ENCODE assay signal across 8 cellular contexts in genomic region chr14:72476657-72477499, GRCh38.
A peak's percentile ranks its signal among the peaks of the same experiment; 100 is the strongest.
DNase-seq lines count a peak whose midpoint lies in the region; ATAC-seq lines count a peak whose summit lies in the region.

No MANE protein-coding gene starts in this region.

- ATAC-seq in GM18517 (IDR thresholded peaks at IDR 0.05; ENCODE audit: unreplicated experiment) (peak; percentile 86), HG02840 (IDR thresholded peaks at IDR 0.05; ENCODE audit: low FRiP score, unreplicated experiment) (peak; percentile 84)

- DNase-seq in NOMO-1 treated with dmso at 0.1 percent for 144 hours (lab: John Stamatoyannopoulos, UW; ENCODE audit: unreplicated experiment) (peak; percentile 53), iPS DF 4.7 (ENCODE audit: extremely low read depth, low spot score) (peak; percentile 22), superior temporal gyrus (ENCODE audit: extremely low spot score) (no peak), NCI-H1417 (lab: John Stamatoyannopoulos, UW) (no peak)
- peak; percentile 32 for DNase-seq in activated T-helper 9 cell treated with anti-CD3 and anti-CD28 coated beads, Interleukin-2, amount 50 U/mL, for 16 hours (ENCODE audit: low read depth)
- peak; percentile 42 to 63 for DNase-seq in stimulated activated CD8-positive, alpha-beta memory T cell treated with anti-CD3 and anti-CD28 coated beads, Interleukin-15, amount 100 ng/mL, for 4 hours (ENCODE audit: low read depth in 2 of 2)

Comparison
In these comparisons a context has a peak if more than half of its experiments do, and no peak if none do; other contexts are left out.
1. DNase-seq: peak in NOMO-1 treated with dmso at 0.1 percent for 144 hours (single experiment), activated T-helper 9 cell treated with anti-CD3 and anti-CD28 coated beads, Interleukin-2, amount 50 U/mL, for 16 hours (single experiment), iPS DF 4.7 (single experiment) and stimulated activated CD8-positive, alpha-beta memory T cell treated with anti-CD3 and anti-CD28 coated beads, Interleukin-15, amount 100 ng/mL, for 4 hours (2 of 2); none in superior temporal gyrus (single experiment) and NCI-H1417 (0 of 3).